In the genomic region with DNA sequence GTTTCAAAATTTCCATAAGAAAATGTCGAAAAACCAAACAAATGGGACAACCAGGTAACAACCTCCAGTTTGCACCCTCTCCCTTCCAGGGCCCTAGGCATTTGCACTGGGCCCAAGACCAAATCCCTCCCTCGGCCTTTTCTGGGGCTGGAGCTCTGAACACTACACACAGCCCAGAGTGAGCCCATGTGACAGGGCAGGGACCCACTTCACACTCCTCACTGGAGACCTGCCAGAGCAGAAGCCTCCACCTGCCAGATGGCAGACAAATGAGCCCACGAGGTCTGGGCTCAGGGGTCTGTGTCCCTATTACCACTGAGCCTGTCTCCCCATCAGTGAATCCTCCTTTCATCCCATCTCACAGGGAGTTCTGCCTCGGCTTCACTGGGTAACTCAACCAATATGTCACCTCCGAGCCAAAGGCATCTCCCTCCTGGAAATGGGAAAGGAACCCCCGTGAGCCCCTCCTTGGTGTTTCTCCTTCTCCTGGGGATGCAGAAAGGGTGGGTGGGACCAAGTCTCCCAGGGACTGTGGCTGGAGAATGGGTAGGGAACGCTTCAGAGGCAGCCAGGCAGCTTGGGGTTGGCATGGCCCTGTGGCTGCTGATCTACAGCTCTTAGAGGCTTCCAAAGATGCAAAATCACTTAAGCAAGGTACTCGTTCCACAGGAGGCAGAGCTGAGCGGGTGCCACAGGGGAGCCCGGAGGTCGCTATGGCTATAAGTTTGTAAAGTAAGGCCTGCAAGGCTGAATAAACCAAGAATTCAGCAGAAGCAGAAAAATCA, we compare ENCODE assay signal across 21 cellular contexts. TPM values are rescaled to one million over a fixed set of nuclear protein-coding genes. Genes with fewer than 3 reads are reported as not detected.
A peak's percentile ranks its signal among the peaks of the same experiment; 100 is the strongest.
DNase-seq lines count a peak whose midpoint lies in the region; ATAC-seq and TF ChIP-seq lines count a peak whose summit lies in the region.
"Had no signal": no experiment of that assay in that cellular context is flagged by ENCODE, and none has a peak within 500 bp of the region (broad histone marks: within the 10 kb centered on the region; RNA-seq: fewer than 3 reads in every experiment).

No MANE protein-coding gene starts in this region.

- H3K4me1 ChIP-seq in left ventricle myocardium inferior = peaks cover 60% of the 10 kb centered on the region
- H3K4me1 ChIP-seq in psoas muscle = no peaks in the 10 kb centered on the region

- H3K36me3 ChIP-seq in left ventricle myocardium inferior (peaks cover 22% of the 10 kb centered on the region), psoas muscle (ENCODE audit: insufficient read depth in 1 of 2, low read depth in 1 of 2) (no peaks in the 10 kb centered on the region)
- H3K36me3 ChIP-seq: MG63 had no signal

- H3K4me3 ChIP-seq in left ventricle myocardium inferior = peak overlapping the region; percentile 63
- H3K4me3 ChIP-seq in psoas muscle = no peak overlapping the region
- H3K4me3 ChIP-seq: MG63, skin epidermis had no signal

- peak overlapping the region; percentile 88 for H3K27ac ChIP-seq in left ventricle myocardium inferior (replicated peaks)
- H3K27ac ChIP-seq in psoas muscle = peak overlapping the region; percentile 10

- intact Hi-C loops in left ventricle myocardium inferior (cut with micrococcal nuclease) (no loop called here), psoas muscle (cut with DNase I) (no loop called here)

- TF ChIP-seq CTCF in left ventricle myocardium inferior (IDR thresholded peaks at IDR 0.05; ENCODE audit: borderline replicate concordance) (no peak), psoas muscle (IDR thresholded peaks at IDR 0.05) (no peak)

- H3K9me3 ChIP-seq in left ventricle myocardium inferior (replicated peaks) = peaks cover 8% of the 10 kb centered on the region
- no peaks in the 10 kb centered on the region for H3K9me3 ChIP-seq in psoas muscle

- peak; percentile 66 for DNase-seq in DMS79 treated with DMSO at 0.1 percent for 48 hours (lab: John Stamatoyannopoulos, UW)
- peak; percentile 77 for DNase-seq in NCI-H2029 (lab: John Stamatoyannopoulos, UW)
- no peak for DNase-seq in left ventricle myocardium inferior
- DNase-seq in psoas muscle = no peak
- DNase-seq in HUDEP-2 (lab: John Stamatoyannopoulos, UW; ENCODE audit: unreplicated experiment in 76 of 76) = no peak
- DNase-seq in NK-92 treated with Interleukin-12 subunit alpha and Interleukin-12 subunit beta, amount 100 ng/mL, for 24 hours (lab: John Stamatoyannopoulos, UW) = no peak
- no peak for DNase-seq in G401 (ENCODE audit: low spot score)
- DNase-seq: activated CD4-positive, alpha-beta T cell treated with anti-CD3 and anti-CD28 coated beads for 4 hours; activated naive CD4-positive, alpha-beta T cell treated with Interleukin-2 at 50 U/mL for 16 hours; activated T-cell treated with anti-CD3 and anti-CD28 coated beads, Interleukin-2, amount 50 U/mL, for 24 hours; C1 segment of cervical spinal cord; Calu3; KBM-7; mesendoderm; MG63; NCI-H1417 treated with DMSO at 0.1 percent for 48 hours; NCI-H774; T-helper 2 cell had no signal

- ATAC-seq in psoas muscle = no peak
- ATAC-seq: SK-N-SH treated with all-trans-retinoic acid at 6 μM for 48 hours had no signal

- H3K27me3 ChIP-seq in left ventricle myocardium inferior (ENCODE audit: low read depth) = no peaks in the 10 kb centered on the region
- H3K27me3 ChIP-seq in psoas muscle (ENCODE audit: insufficient read depth in 3 of 3, low read length in 2 of 3) = no peaks in the 10 kb centered on the region
- H3K27me3 ChIP-seq: MG63 had no signal

- 68 to 74% (median 69%) methylated on average over 11 of the region's 11 CpGs for WGBS in psoas muscle, 3 donors

- in situ Hi-C loops in G401 (cut with HindIII; ENCODE audit: low sequenced_read_pairs) = no loop called here

RNA-seq across cellular contexts. Expression of gene VWF, which starts 10.6 kb away (rescaled TPM):
- total RNA-seq in left ventricle myocardium inferior (250 TPM), psoas muscle (100 to 1,000 TPM in 3 of 4 donors, 10 to 100 TPM in 1; 99.3 to 206 (median 145) TPM)
- 100 to 1,000 TPM in 1 of 3 donors, 10 to 100 TPM in 2; 49.6 to 122 (median 78.1) TPM for polyA plus RNA-seq in psoas muscle
- total RNA-seq in G401 (2014; rRNA removed; shearing (Covaris generic)) = 0.06 and 0.34 TPM in 2 replicates
- total RNA-seq: Calu3, HT1080 had no signal

Comparison
In these comparisons a context has a peak if more than half of its experiments do, and no peak if none do; other contexts are left out.
1. DNase-seq: peak in DMS79 treated with DMSO at 0.1 percent for 48 hours (single experiment) and NCI-H2029 (single experiment); none in left ventricle myocardium inferior (single experiment), psoas muscle (0 of 2), HUDEP-2 (0 of 76), NK-92 treated with Interleukin-12 subunit alpha and Interleukin-12 subunit beta, amount 100 ng/mL, for 24 hours (single experiment) and G401 (single experiment).
2. RNA of gene VWF, which starts 10.6 kb away (total RNA-seq): 250 TPM in left ventricle myocardium inferior (single experiment) and 99.3 to 206 TPM in psoas muscle; 0.06 to 0.34 TPM in G401; every median in the first group is over 10 times any median in the second.